ENCODE assay signal across 8 cellular contexts in genomic region chr2:27494944-27495554, GRCh38. TPM values are rescaled to one million over a fixed set of nuclear protein-coding genes. Genes with fewer than 3 reads are reported as not detected.
DNase-seq lines count a peak whose midpoint lies in the region; ATAC-seq, FAIRE-seq and TF ChIP-seq lines count a peak whose summit lies in the region.

A gene with protein sequence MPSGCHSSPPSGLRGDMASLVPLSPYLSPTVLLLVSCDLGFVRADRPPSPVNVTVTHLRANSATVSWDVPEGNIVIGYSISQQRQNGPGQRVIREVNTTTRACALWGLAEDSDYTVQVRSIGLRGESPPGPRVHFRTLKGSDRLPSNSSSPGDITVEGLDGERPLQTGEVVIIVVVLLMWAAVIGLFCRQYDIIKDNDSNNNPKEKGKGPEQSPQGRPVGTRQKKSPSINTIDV (minus strand): TSS chr2:27495200. CDS start chr2:27494679, 521 bp downstream.

- no peak within 1 kb of the TSS for H3K27ac Mint-ChIP-seq in CD4-positive, alpha-beta T cell

- H3K27ac ChIP-seq in CD4-positive, alpha-beta T cell (ENCODE audit: low read depth, low read length): no peak within 1 kb of the TSS
- no peak within 1 kb of the TSS for H3K27ac ChIP-seq in skeletal muscle tissue (ENCODE audit: low read depth, low read length)

- H3K4me1 Mint-ChIP-seq in CD4-positive, alpha-beta T cell (ENCODE audit: low read depth): peaks cover 15% of the 10 kb centered on the region

- H3K36me3 Mint-ChIP-seq in CD4-positive, alpha-beta T cell (ENCODE audit: low read depth): no peaks in the 10 kb centered on the region

- no peak for TF ChIP-seq CTCF in CD4-positive, alpha-beta T cell (IDR thresholded peaks at IDR 0.05)
- no peak for TF ChIP-seq CTCF in bronchial epithelial cell (IDR thresholded peaks at IDR 0.05; ENCODE audit: insufficient read depth, low read length, severe bottlenecking)

- H3K9me3 Mint-ChIP-seq in CD4-positive, alpha-beta T cell: no peaks in the 10 kb centered on the region

- H3K4me3 Mint-ChIP-seq in CD4-positive, alpha-beta T cell: peak within 1 kb of the TSS; percentile 56

- intact Hi-C loops in CD4-positive, alpha-beta T cell (cut with DNase I, micrococcal nuclease): loop anchor here in 1 of 2 experiments (2.0 kb wide), 1 partner anchor 86 kb away; no protein-coding TSS in a partner anchor

- no peaks in the 10 kb centered on the region for H3K36me3 ChIP-seq in bronchial epithelial cell (ENCODE audit: control insufficient read depth, insufficient read depth, low read length)
- H3K36me3 ChIP-seq in skeletal muscle tissue (ENCODE audit: control insufficient read depth in 3 of 3, insufficient read depth in 3 of 3, low read length in 3 of 3): no peaks in the 10 kb centered on the region

- H3K9me3 ChIP-seq in CD4-positive, alpha-beta T cell (ENCODE audit: control insufficient read depth, low read length): no peaks in the 10 kb centered on the region
- H3K9me3 ChIP-seq in skeletal muscle tissue (ENCODE audit: control insufficient read depth in 3 of 3, low read length in 3 of 3): no peaks in the 10 kb centered on the region

- peaks cover 53% of the 10 kb centered on the region for H3K27me3 ChIP-seq in CD4-positive, alpha-beta T cell (ENCODE audit: control insufficient read depth, insufficient read depth, low read length)
- H3K27me3 ChIP-seq in bronchial epithelial cell (ENCODE audit: control insufficient read depth, insufficient read depth, low read length) (no peaks in the 10 kb centered on the region), skeletal muscle tissue (ENCODE audit: control insufficient read depth in 3 of 3, insufficient read depth in 3 of 3, low read length in 3 of 3) (peaks cover 11 to 26% (median 23%) of the 10 kb centered on the region in 3 donors)

- POLR2A ChIA-PET in CD4-positive, alpha-beta T cell (lab: Charles Lee): no interaction called here

- no peak for FAIRE-seq in bronchial epithelial cell (lab: Jason Lieb, UNC)

- DNase-seq in CD4-positive, alpha-beta T cell: peak in 4 of 10 experiments; percentile 4 to 36 (median 14)
- DNase-seq in NCI-H1694 (lab: John Stamatoyannopoulos, UW): peak; percentile 18
- DNase-seq in bronchial epithelial cell (ENCODE audit: low read depth): no peak
- DNase-seq in iPS-NIHi7 (ENCODE audit: extremely low spot score): peak; percentile 77
- DNase-seq in foreskin melanocyte: no peak
- no peak for DNase-seq in stimulated activated naive CD4-positive, alpha-beta T cell treated with Interleukin-2 at 50 U/mL for 16 hours (lab: John Stamatoyannopoulos, UW)

- peaks cover 56% of the 10 kb centered on the region for H3K27me3 Mint-ChIP-seq in CD4-positive, alpha-beta T cell

- H3K4me1 ChIP-seq in skeletal muscle tissue (ENCODE audit: control insufficient read depth in 3 of 3, insufficient read depth in 3 of 3, low read length in 3 of 3): peaks cover 7 to 15% (median 15%) of the 10 kb centered on the region in 3 donors

- peak; percentile 64 for ATAC-seq in CD4-positive, alpha-beta T cell (ENCODE audit: poor library complexity)
- ATAC-seq in GM19397 (IDR thresholded peaks at IDR 0.05; ENCODE audit: unreplicated experiment): no peak

- CTCF ChIA-PET in CD4-positive, alpha-beta T cell (lab: Charles Lee): no interaction called here

- H3K9ac ChIP-seq in skeletal muscle tissue (ENCODE audit: low read depth in 1 of 3, low read length in 3 of 3): peak within 1 kb of the TSS; percentile 45 to 76 (median 68)

- H3K4me3 ChIP-seq in bronchial epithelial cell (ENCODE audit: low read depth, low read length): peak within 1 kb of the TSS; percentile 55
- H3K4me3 ChIP-seq in skeletal muscle tissue (ENCODE audit: low read length in 3 of 3): peak within 1 kb of the TSS; percentile 62 to 72 (median 64)

RNA-seq across cellular contexts. Expression of the gene that starts here (rescaled TPM):
- total RNA-seq in CD4-positive, alpha-beta T cell: not detected
- 7.6 and 8.1 TPM in 2 replicates for total RNA-seq in bronchial epithelial cell
- total RNA-seq in skeletal muscle tissue: 5.2 TPM

Comparison
In these comparisons a context has a peak if more than half of its experiments do, and no peak if none do; other contexts are left out.
1. Peak in ATAC-seq in CD4-positive, alpha-beta T cell; RNA of the gene not detected or under 1 TPM.
2. DNase-seq: peak in NCI-H1694 (single experiment) and iPS-NIHi7 (single experiment); none in bronchial epithelial cell (single experiment), foreskin melanocyte (single experiment) and stimulated activated naive CD4-positive, alpha-beta T cell treated with Interleukin-2 at 50 U/mL for 16 hours (single experiment).